In genomic region chr2:10895231-10895630, GRCh38 we compare ENCODE assay signal across 24 cellular contexts. TPM values are rescaled to one million over a fixed set of nuclear protein-coding genes. Genes with fewer than 3 reads are reported as not detected.
DNase-seq lines count a peak whose midpoint lies in the region; ATAC-seq and TF ChIP-seq lines count a peak whose summit lies in the region.
"Had no signal": no experiment of that assay in that cellular context is flagged by ENCODE, and none has a peak within 500 bp of the region (broad histone marks: within the 10 kb centered on the region; RNA-seq: fewer than 3 reads in every experiment).

No MANE protein-coding gene starts in this region.

- H3K23me2 ChIP-seq in H9 (ENCODE audit: insufficient read length, low read depth, low read length, poor library complexity, severe bottlenecking), result no peaks in the 10 kb centered on the region

- H2BK120ac ChIP-seq in H9 (ENCODE audit: low read depth, low read length, poor library complexity, severe bottlenecking), result no peak overlapping the region

- H2AFZ ChIP-seq in H9 (ENCODE audit: low read length), result no peak overlapping the region

- 0 out of 2 replicates have a peak overlapping the region, but pooled peaks have one; percentile 74 for H2BK15ac ChIP-seq in H9 (ENCODE audit: low read depth, low read length)

- H3K9me3 ChIP-seq in H9 (ENCODE audit: control insufficient read depth, low read depth, low read length) (no peaks in the 10 kb centered on the region), endodermal cell (ENCODE audit: control insufficient read depth, low read length) (no peaks in the 10 kb centered on the region)
- H3K9me3 ChIP-seq: BE2C, BLaER1 had no signal

- H3K9me3 Mint-ChIP-seq in H9, result no peaks in the 10 kb centered on the region
- no peaks in the 10 kb centered on the region for H3K9me3 Mint-ChIP-seq in endodermal cell
- H3K9me3 Mint-ChIP-seq in stimulated activated naive B cell treated with anti-CD40 and anti-IgM and Interleukin-4, amounts not matched to agents 10 μg/mL and 1 μg/mL and 100 μg/mL, for 72 hours, result no peaks in the 10 kb centered on the region
- H3K9me3 Mint-ChIP-seq: CD8-positive, alpha-beta memory T cell had no signal

- no peak overlapping the region for H4K8ac ChIP-seq in H9 (replicated peaks; ENCODE audit: insufficient read length, low read depth, low read length)

- no peaks in the 10 kb centered on the region for H3K79me1 ChIP-seq in H9 (ENCODE audit: insufficient read depth, low read depth, low read length, poor library complexity, severe bottlenecking)

- no peak overlapping the region for H3K18ac ChIP-seq in H9 (ENCODE audit: insufficient read length, low read depth, low read length)

- H3K56ac ChIP-seq in H9 (ENCODE audit: insufficient read length, low read depth, low read length), result no peak overlapping the region

- H3K4me1 Mint-ChIP-seq in H9 (peaks cover 11 to 19% of the 10 kb centered on the region in 2 experiments), endodermal cell (peaks cover 24% of the 10 kb centered on the region)
- no peaks in the 10 kb centered on the region for H3K4me1 Mint-ChIP-seq in stimulated activated naive B cell treated with anti-CD40 and anti-IgM and Interleukin-4, amounts not matched to agents 10 μg/mL and 1 μg/mL and 100 μg/mL, for 72 hours
- H3K4me1 Mint-ChIP-seq: CD8-positive, alpha-beta memory T cell had no signal

- no peak overlapping the region for H2BK5ac ChIP-seq in H9 (ENCODE audit: insufficient read length, low read length)

- H3K4me3 ChIP-seq in coronary artery, result no peak overlapping the region
- H3K4me3 ChIP-seq in endodermal cell (ENCODE audit: low read length), result no peak overlapping the region
- H3K4me3 ChIP-seq: BLaER1, GM12878 had no signal

- no peak overlapping the region for H2AK5ac ChIP-seq in H9 (ENCODE audit: insufficient read length, low read length)

- H3K4ac ChIP-seq in H9 (ENCODE audit: low read depth, low read length), result no peak overlapping the region

- no peaks in the 10 kb centered on the region for H3K27me3 ChIP-seq in H9 (ENCODE audit: insufficient read depth, low read length)
- H3K27me3 ChIP-seq in endodermal cell (ENCODE audit: control insufficient read depth, insufficient read depth, low read length, poor library complexity, severe bottlenecking), result no peaks in the 10 kb centered on the region
- H3K27me3 ChIP-seq: BE2C, BLaER1 had no signal

- H2BK20ac ChIP-seq in H9 (ENCODE audit: low read depth, low read length, poor library complexity, severe bottlenecking), result no peak overlapping the region

- H3K79me2 ChIP-seq in H9 (ENCODE audit: insufficient read depth, low read length), result no peaks in the 10 kb centered on the region

- H3K9ac ChIP-seq in H9 (ENCODE audit: extremely low read depth, insufficient read length, low read length) (no peak overlapping the region), endodermal cell (ENCODE audit: extremely low read depth, low read length, poor library complexity, severe bottlenecking) (no peak overlapping the region)
- H3K9ac ChIP-seq: BLaER1 had no signal

- no peak for TF ChIP-seq CTCF in H9 (conservative IDR thresholded peaks at IDR 0.05)
- no peak for TF ChIP-seq CTCF in coronary artery (IDR thresholded peaks at IDR 0.05)
- TF ChIP-seq CTCF in endodermal cell (conservative IDR thresholded peaks at IDR 0.05), result no peak

- H4K91ac ChIP-seq in H9 (ENCODE audit: insufficient read length, low read depth, low read length), result no peak overlapping the region

- H4K5ac ChIP-seq in H9 (ENCODE audit: insufficient read length, low read depth, low read length), result no peak overlapping the region

- H3K27ac ChIP-seq in H9 (ENCODE audit: insufficient read length, low read depth, low read length) (no peak overlapping the region), coronary artery (no peak overlapping the region), endodermal cell (ENCODE audit: low read depth, low read length) (no peak overlapping the region)
- H3K27ac ChIP-seq: BLaER1 had no signal

- H3K4me3 Mint-ChIP-seq in H9 (no peak overlapping the region), endodermal cell (no peak overlapping the region)
- no peak overlapping the region for H3K4me3 Mint-ChIP-seq in stimulated activated naive B cell treated with anti-CD40 and anti-IgM and Interleukin-4, amounts not matched to agents 10 μg/mL and 1 μg/mL and 100 μg/mL, for 72 hours
- H3K4me3 Mint-ChIP-seq: CD4-positive, alpha-beta memory T cell; CD4-positive, CD25-positive, alpha-beta regulatory T cell; CD8-positive, alpha-beta memory T cell had no signal

- no peak for DNase-seq in H9
- peak; percentile 35 for DNase-seq in coronary artery (ENCODE audit: low spot score)
- peak; percentile 22 for DNase-seq in endodermal cell
- no peak for DNase-seq in stimulated activated naive B cell treated with anti-CD40 and anti-IgM and Interleukin-4, amounts not matched to agents 10 μg/mL and 1 μg/mL and 100 μg/mL, for 72 hours
- DNase-seq: 8988T; ACHN; BE2C; C1 segment of cervical spinal cord; CD4-positive, alpha-beta memory T cell; CD4-positive, CD25-positive, alpha-beta regulatory T cell; CD8-positive, alpha-beta memory T cell; COR-L47; DMS 273 treated with DMSO at 0.1 percent for 48 hours; DMS53; DMS79; DND-41; EL; GDM1 had no signal

- H3K36me3 ChIP-seq in endodermal cell (ENCODE audit: control insufficient read depth, insufficient read depth, low read length), result no peaks in the 10 kb centered on the region
- H3K36me3 ChIP-seq: BE2C, BLaER1 had no signal

- no peak overlapping the region for H2BK12ac ChIP-seq in H9 (ENCODE audit: insufficient read length, low read depth, low read length)

- H3K27me3 Mint-ChIP-seq in H9 (ENCODE audit: low read depth) (peaks cover 5% of the 10 kb centered on the region), endodermal cell (ENCODE audit: insufficient read depth) (no peaks in the 10 kb centered on the region)
- peaks cover 29 to 48% of the 10 kb centered on the region in 2 donors for H3K27me3 Mint-ChIP-seq in stimulated activated naive B cell treated with anti-CD40 and anti-IgM and Interleukin-4, amounts not matched to agents 10 μg/mL and 1 μg/mL and 100 μg/mL, for 72 hours

- H3K4me1 ChIP-seq in H9 (ENCODE audit: insufficient read depth, low read length), result no peaks in the 10 kb centered on the region
- peaks cover 5% of the 10 kb centered on the region for H3K4me1 ChIP-seq in endodermal cell (ENCODE audit: control insufficient read depth, insufficient read depth, low read length)
- H3K4me1 ChIP-seq: BE2C had no signal

- no peak overlapping the region for H3T11ph ChIP-seq in H9 (ENCODE audit: low read length)

- H3K36me3 Mint-ChIP-seq in H9 (ENCODE audit: insufficient read depth in 1 of 3, low read depth in 3 of 3), result no peaks in the 10 kb centered on the region
- H3K36me3 Mint-ChIP-seq in endodermal cell (ENCODE audit: low read depth), result no peaks in the 10 kb centered on the region
- H3K36me3 Mint-ChIP-seq in stimulated activated naive B cell treated with anti-CD40 and anti-IgM and Interleukin-4, amounts not matched to agents 10 μg/mL and 1 μg/mL and 100 μg/mL, for 72 hours, result no peaks in the 10 kb centered on the region
- H3K36me3 Mint-ChIP-seq: CD14-positive monocyte; CD4-positive, alpha-beta memory T cell; CD4-positive, CD25-positive, alpha-beta regulatory T cell; CD8-positive, alpha-beta memory T cell had no signal

- H3K4me2 ChIP-seq in H9 (ENCODE audit: insufficient read depth, insufficient read length, low read length), result no peak overlapping the region

- H3K27ac Mint-ChIP-seq in H9 (no peak overlapping the region), endodermal cell (no peak overlapping the region)
- no peak overlapping the region for H3K27ac Mint-ChIP-seq in stimulated activated naive B cell treated with anti-CD40 and anti-IgM and Interleukin-4, amounts not matched to agents 10 μg/mL and 1 μg/mL and 100 μg/mL, for 72 hours
- H3K27ac Mint-ChIP-seq: CD14-positive monocyte; CD4-positive, alpha-beta memory T cell; CD4-positive, CD25-positive, alpha-beta regulatory T cell had no signal

- no peak overlapping the region for H3K14ac ChIP-seq in H9 (ENCODE audit: insufficient read depth, low read length)

- ATAC-seq in GM21381 (IDR thresholded peaks at IDR 0.05; ENCODE audit: unreplicated experiment), result no peak
- ATAC-seq in GM21576 (IDR thresholded peaks at IDR 0.05; ENCODE audit: unreplicated experiment), result no peak
- no peak for ATAC-seq in stimulated activated naive B cell treated with anti-CD40 and anti-IgM and Interleukin-4, amounts not matched to agents 10 μg/mL and 1 μg/mL and 100 μg/mL, for 72 hours (replicated peaks)
- ATAC-seq: GM12878 had no signal

- no peaks in the 10 kb centered on the region for H4K20me1 ChIP-seq in H9 (ENCODE audit: control insufficient read depth, insufficient read depth, insufficient read length)
- H4K20me1 ChIP-seq: BLaER1 had no signal

- WGBS in H9 (ENCODE audit: extremely low coverage, insufficient read length, low lambda C conversion rate), result no CpG with 5 or more reads among the region's 2 CpGs
- WGBS in endodermal cell (ENCODE audit: insufficient coverage in 1 of 2, insufficient read length in 1 of 2), 2 experiments, result 88 to 90% methylated on average over 2 of the region's 2 CpGs

- no peak overlapping the region for H3K23ac ChIP-seq in H9 (ENCODE audit: insufficient read length, low read depth, low read length)

RNA-seq across cellular contexts. Expression of gene KCNF1, which starts 16.5 kb away (rescaled TPM):
- total RNA-seq in H9 (2021) (3.2 and 4.8 TPM in 2 replicates), endodermal cell (10 to 100 TPM in 1 of 2 donors, 1 to 10 TPM in 1; 5.2 to 17.0 TPM)
- polyA plus RNA-seq in endodermal cell (2013, experiment 1 of 2), result 3.5 TPM
- polyA plus RNA-seq in endodermal cell (2013, experiment 2 of 2), result 4.1 TPM
- total RNA-seq: CD4-positive, alpha-beta memory T cell; CD4-positive, CD25-positive, alpha-beta regulatory T cell; CD8-positive, alpha-beta memory T cell; Daoy; GM12878 had no signal
- polyA plus RNA-seq: CD14-positive monocyte; CD4-positive, alpha-beta memory T cell; CD4-positive, CD25-positive, alpha-beta regulatory T cell; CD8-positive, alpha-beta memory T cell; GM12878 had no signal

Comparison
In these comparisons a context has a peak if more than half of its experiments do, and no peak if none do; other contexts are left out.
1. DNase-seq: peak in coronary artery (single experiment) and endodermal cell (single experiment); none in H9 (single experiment) and stimulated activated naive B cell treated with anti-CD40 and anti-IgM and Interleukin-4, amounts not matched to agents 10 μg/mL and 1 μg/mL and 100 μg/mL, for 72 hours (single experiment).